ENCODE assay signal across 8 cellular contexts in genomic region chr15:63833246-63833696, GRCh38. TPM values are rescaled to one million over a fixed set of nuclear protein-coding genes. Genes with fewer than 3 reads are reported as not detected.
DNase-seq lines count a peak whose midpoint lies in the region; ATAC-seq and TF ChIP-seq lines count a peak whose summit lies in the region.

No MANE protein-coding gene starts in this region.

- peak overlapping the region; percentile 94 for H3K27ac ChIP-seq in VCaP
- peak overlapping the region; percentile 87 to 93 for H3K27ac ChIP-seq in left lung

- intact Hi-C loops in left lung (cut with DNase I) = no loop called here

- peak overlapping the region; percentile 96 for H3K4me3 Mint-ChIP-seq in chondrocyte (ENCODE audit: unreplicated experiment)

- H3K36me3 Mint-ChIP-seq in chondrocyte (ENCODE audit: low read depth) = no peaks in the 10 kb centered on the region

- peaks cover 42% of the 10 kb centered on the region for H3K4me1 Mint-ChIP-seq in chondrocyte (ENCODE audit: low read depth)

- H3K27me3 ChIP-seq in BE2C (no peaks in the 10 kb centered on the region), left lung (no peaks in the 10 kb centered on the region)

- no peak for TF ChIP-seq CTCF in BE2C (IDR thresholded peaks at IDR 0.05; ENCODE audit: low read depth, low read length)
- TF ChIP-seq CTCF in VCaP (conservative IDR thresholded peaks at IDR 0.05) = no peak
- TF ChIP-seq CTCF in chondrocyte (IDR thresholded peaks at IDR 0.05) = no peak
- no peak for TF ChIP-seq CTCF in left lung (IDR thresholded peaks at IDR 0.05)

- no peaks in the 10 kb centered on the region for H3K27me3 Mint-ChIP-seq in chondrocyte (ENCODE audit: low read depth)

- H3K4me1 ChIP-seq in BE2C (no peaks in the 10 kb centered on the region), left lung (peaks cover 18 to 43% of the 10 kb centered on the region in 2 donors)

- no peaks in the 10 kb centered on the region for H3K9me3 Mint-ChIP-seq in chondrocyte (ENCODE audit: low read depth)

- peak overlapping the region; percentile 90 for H3K4me3 ChIP-seq in BE2C (ENCODE audit: low read depth, low read length)
- peak overlapping the region; percentile 68 to 91 for H3K4me3 ChIP-seq in left lung

- DNase-seq in BE2C = peak; percentile 42
- no peak for DNase-seq in chondrocyte (ENCODE audit: low spot score)
- DNase-seq in left lung = peak; percentile 35 to 86
- DNase-seq in stimulated activated CD8-positive, alpha-beta memory T cell treated with anti-CD3 and anti-CD28 coated beads, Interleukin-15, amount 100 ng/mL, for 48 hours (ENCODE audit: low read depth in 2 of 2) = peak; percentile 9 to 10
- DNase-seq in NCI-H2107 treated with DMSO at 0.1 percent for 48 hours (lab: John Stamatoyannopoulos, UW; ENCODE audit: unreplicated experiment) = no peak

- no peaks in the 10 kb centered on the region for H3K9me3 ChIP-seq in BE2C
- no peaks in the 10 kb centered on the region for H3K9me3 ChIP-seq in left lung

- peak overlapping the region; percentile 84 for H3K27ac Mint-ChIP-seq in chondrocyte (ENCODE audit: unreplicated experiment)

- H3K36me3 ChIP-seq in BE2C = 0 out of 2 replicates have a peak, but pooled peaks cover 2% of the 10 kb centered on the region
- no peaks in the 10 kb centered on the region for H3K36me3 ChIP-seq in left lung

- ATAC-seq in GM19438 (IDR thresholded peaks at IDR 0.05; ENCODE audit: low read depth, unreplicated experiment) (peak; percentile 44), HG03521 (IDR thresholded peaks at IDR 0.05; ENCODE audit: unreplicated experiment) (peak; percentile 34), left lung (peak; percentile 72)

RNA-seq across cellular contexts. Expression of gene HERC1, which starts 0.5 kb away (rescaled TPM):
- polyA plus RNA-seq in BE2C (2012; ENCODE audit: insufficient read depth, insufficient read length, low read depth) = 44.6 TPM
- total RNA-seq in chondrocyte (54.0 to 86.1 TPM (median 59.0 TPM) in 3 replicates), left lung (10 to 100 TPM; 86.4 to 89.1 TPM)

Comparison
In these comparisons a context has a peak if more than half of its experiments do, and no peak if none do; other contexts are left out.
1. DNase-seq: peak in BE2C (single experiment), left lung (2 of 2) and stimulated activated CD8-positive, alpha-beta memory T cell treated with anti-CD3 and anti-CD28 coated beads, Interleukin-15, amount 100 ng/mL, for 48 hours (2 of 2); none in chondrocyte (single experiment) and NCI-H2107 treated with DMSO at 0.1 percent for 48 hours (single experiment).
2. Peak in every context shown above with its lines, with median percentiles within 50 percentile points of each other: ATAC-seq.